1 cellular context compared by ENCODE assay signal in the genomic region with DNA sequence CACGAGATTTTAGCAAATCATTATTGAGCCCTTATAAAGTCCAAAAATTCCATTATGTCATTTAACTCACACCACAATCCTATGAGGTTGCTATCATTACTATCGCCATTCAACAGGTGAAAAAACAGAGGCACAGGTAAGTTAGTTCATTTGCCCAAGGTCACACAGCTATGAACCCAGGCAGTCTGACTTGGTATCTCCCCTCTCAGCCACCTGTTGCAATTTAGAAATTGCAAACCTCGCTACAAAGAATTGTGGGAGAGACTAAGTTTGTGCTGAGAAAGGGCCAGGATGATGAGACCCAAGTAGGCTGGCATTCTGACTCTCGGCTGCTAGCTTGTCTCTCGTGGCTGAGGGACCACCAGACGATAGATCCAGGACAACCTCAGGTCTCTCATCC.
TF ChIP-seq lines count a peak whose summit lies in the region.

No MANE protein-coding gene starts in this region.

TF ChIP-seq in HEK293, 187 proteins besides CTCF, POLR2A, EP300 and RAD21 (continued from another document):
- no peak for TF ChIP-seq GLI4 (tag by site-specific recombination; IDR thresholded peaks at IDR 0.05)
- no peak for TF ChIP-seq ZNF239 (tag by site-specific recombination; IDR thresholded peaks at IDR 0.05)
- TF ChIP-seq, protein P1, sequence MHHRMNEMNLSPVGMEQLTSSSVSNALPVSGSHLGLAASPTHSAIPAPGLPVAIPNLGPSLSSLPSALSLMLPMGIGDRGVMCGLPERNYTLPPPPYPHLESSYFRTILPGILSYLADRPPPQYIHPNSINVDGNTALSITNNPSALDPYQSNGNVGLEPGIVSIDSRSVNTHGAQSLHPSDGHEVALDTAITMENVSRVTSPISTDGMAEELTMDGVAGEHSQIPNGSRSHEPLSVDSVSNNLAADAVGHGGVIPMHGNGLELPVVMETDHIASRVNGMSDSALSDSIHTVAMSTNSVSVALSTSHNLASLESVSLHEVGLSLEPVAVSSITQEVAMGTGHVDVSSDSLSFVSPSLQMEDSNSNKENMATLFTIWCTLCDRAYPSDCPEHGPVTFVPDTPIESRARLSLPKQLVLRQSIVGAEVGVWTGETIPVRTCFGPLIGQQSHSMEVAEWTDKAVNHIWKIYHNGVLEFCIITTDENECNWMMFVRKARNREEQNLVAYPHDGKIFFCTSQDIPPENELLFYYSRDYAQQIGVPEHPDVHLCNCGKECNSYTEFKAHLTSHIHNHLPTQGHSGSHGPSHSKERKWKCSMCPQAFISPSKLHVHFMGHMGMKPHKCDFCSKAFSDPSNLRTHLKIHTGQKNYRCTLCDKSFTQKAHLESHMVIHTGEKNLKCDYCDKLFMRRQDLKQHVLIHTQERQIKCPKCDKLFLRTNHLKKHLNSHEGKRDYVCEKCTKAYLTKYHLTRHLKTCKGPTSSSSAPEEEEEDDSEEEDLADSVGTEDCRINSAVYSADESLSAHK (tag by site-specific recombination; IDR thresholded peaks at IDR 0.05): no peak
- no peak for TF ChIP-seq ZNF768 (tag by site-specific recombination; IDR thresholded peaks at IDR 0.05)
- peak; percentile 92 for TF ChIP-seq SCRT2 (tag by site-specific recombination; IDR thresholded peaks at IDR 0.05)
- no peak for TF ChIP-seq ZNF223 (tag by site-specific recombination; IDR thresholded peaks at IDR 0.05)
- TF ChIP-seq ZNF664 (tag by site-specific recombination; IDR thresholded peaks at IDR 0.05): no peak
- TF ChIP-seq HOXC10 (CRISPR knock-in tag; IDR thresholded peaks at IDR 0.05): no peak
- TF ChIP-seq SCRT1 (tag by site-specific recombination; IDR thresholded peaks at IDR 0.05; ENCODE audit: borderline replicate concordance): peak; percentile 75
- no peak for TF ChIP-seq ZNF335 (tag by site-specific recombination; conservative IDR thresholded peaks at IDR 0.05)
TF ChIP-seq in HEK293: peak in this region for 2.
